In genomic region chr10:49089152-49089788, GRCh38 we compare ENCODE assay signal across 21 cellular contexts. TPM values are rescaled to one million over a fixed set of nuclear protein-coding genes. Genes with fewer than 3 reads are reported as not detected.
"Had no signal": no experiment of that assay in that cellular context is flagged by ENCODE, and none has a peak within 500 bp of the region (broad histone marks: within the 10 kb centered on the region; RNA-seq: fewer than 3 reads in every experiment).

No MANE protein-coding gene starts in this region.

- H3K27me3 ChIP-seq: gastrocnemius medialis, hepatocyte had no signal

- H3K27ac Mint-ChIP-seq: activated CD8-positive, alpha-beta memory T cell treated with anti-CD3 and anti-CD28 coated beads, Interleukin-2, amount 10 ng/mL, durations not matched to agents 7 days and 5 days; activated naive CD8-positive, alpha-beta T cell treated with anti-CD3 and anti-CD28 coated beads, Interleukin-2, amount 10 ng/mL, durations not matched to agents 7 days and 5 days; activated T-cell treated with anti-CD3 and anti-CD28 coated beads, Interleukin-2, amount 50 U/mL, for 24 hours; natural killer cell treated with Interleukin-12 subunit alpha and Interleukin-12 subunit beta and Interleukin-15 and Interleukin-18, amount 100 ng/mL, for 72 hours had no signal

- ATAC-seq: activated CD8-positive, alpha-beta memory T cell treated with anti-CD3 and anti-CD28 coated beads, Interleukin-2, amount 10 ng/mL, durations not matched to agents 7 days and 5 days; mucosa of descending colon; natural killer cell treated with Interleukin-12 subunit alpha and Interleukin-12 subunit beta and Interleukin-15 and Interleukin-18, amount 100 ng/mL, for 72 hours; stimulated activated naive CD8-positive, alpha-beta T cell treated with anti-CD3 and anti-CD28 coated beads, Interleukin-15, amount 100 ng/mL, for 72 hours had no signal

- H3K27ac ChIP-seq: hepatocyte had no signal

- H3K36me3 Mint-ChIP-seq: activated naive CD8-positive, alpha-beta T cell treated with anti-CD3 and anti-CD28 coated beads, Interleukin-2, amount 10 ng/mL, durations not matched to agents 7 days and 5 days had no signal

- DNase-seq: activated CD4-positive, alpha-beta T cell treated with anti-CD3 and anti-CD28 coated beads for 1 hour; activated CD4-positive, alpha-beta T cell treated with anti-CD3 and anti-CD28 coated beads, Interleukin-2, amount 50 U/mL, for 48 hours; activated CD8-positive, alpha-beta memory T cell treated with anti-CD3 and anti-CD28 coated beads, Interleukin-2, amount 10 ng/mL, durations not matched to agents 7 days and 5 days; activated naive CD8-positive, alpha-beta T cell treated with anti-CD3 and anti-CD28 coated beads, Interleukin-2, amount 10 ng/mL, durations not matched to agents 7 days and 5 days; activated T-cell treated with anti-CD3 and anti-CD28 coated beads, Interleukin-2, amount 50 U/mL, for 24 hours; effector CD4-positive, alpha-beta T cell; gastrocnemius medialis; lower lobe of right lung; mucosa of descending colon; stimulated activated CD4-positive, alpha-beta T cell treated with anti-CD3 and anti-CD28 coated beads, Interleukin-4, amount 100 ng/mL, for 4 hours; stimulated activated naive CD8-positive, alpha-beta T cell treated with anti-CD3 and anti-CD28 coated beads, Interleukin-15, amount 100 ng/mL, for 72 hours; T-helper 9 cell had no signal

- H3K4me1 Mint-ChIP-seq: activated CD8-positive, alpha-beta memory T cell treated with anti-CD3 and anti-CD28 coated beads, Interleukin-2, amount 10 ng/mL, durations not matched to agents 7 days and 5 days; activated naive CD8-positive, alpha-beta T cell treated with anti-CD3 and anti-CD28 coated beads, Interleukin-2, amount 10 ng/mL, durations not matched to agents 7 days and 5 days; stimulated activated naive CD8-positive, alpha-beta T cell treated with anti-CD3 and anti-CD28 coated beads, Interleukin-15, amount 100 ng/mL, for 72 hours had no signal

- FAIRE-seq: astrocyte, colon had no signal

- H3K4me3 Mint-ChIP-seq: activated CD8-positive, alpha-beta memory T cell treated with anti-CD3 and anti-CD28 coated beads, Interleukin-2, amount 10 ng/mL, durations not matched to agents 7 days and 5 days; activated naive CD8-positive, alpha-beta T cell treated with anti-CD3 and anti-CD28 coated beads, Interleukin-2, amount 10 ng/mL, durations not matched to agents 7 days and 5 days; activated T-cell treated with anti-CD3 and anti-CD28 coated beads, Interleukin-2, amount 50 U/mL, for 24 hours; natural killer cell treated with Interleukin-12 subunit alpha and Interleukin-12 subunit beta and Interleukin-15 and Interleukin-18, amount 100 ng/mL, for 72 hours; stimulated activated naive CD8-positive, alpha-beta T cell treated with anti-CD3 and anti-CD28 coated beads, Interleukin-15, amount 100 ng/mL, for 72 hours had no signal

- H3K4me3 ChIP-seq: gastrocnemius medialis, hepatocyte, lower lobe of right lung, mucosa of descending colon had no signal

- H3K36me3 ChIP-seq: gastrocnemius medialis, lower lobe of right lung had no signal

- H3K9me3 ChIP-seq: gastrocnemius medialis, lower lobe of right lung had no signal

RNA-seq across cellular contexts. Expression of gene VSTM4, which starts 26.1 kb away (rescaled TPM):
- total RNA-seq: activated naive CD8-positive, alpha-beta T cell treated with anti-CD3 and anti-CD28 coated beads, Interleukin-2, amount 10 ng/mL, durations not matched to agents 7 days and 5 days; SK-MEL-5 had no signal

RNA-seq across cellular contexts. Expression of gene FAM170B, which starts 44.6 kb away (rescaled TPM):
- total RNA-seq: activated CD8-positive, alpha-beta memory T cell treated with anti-CD3 and anti-CD28 coated beads, Interleukin-2, amount 10 ng/mL, durations not matched to agents 7 days and 5 days; activated naive CD8-positive, alpha-beta T cell treated with anti-CD3 and anti-CD28 coated beads, Interleukin-2, amount 10 ng/mL, durations not matched to agents 7 days and 5 days; astrocyte; fibroblast of lung; gastrocnemius medialis; hepatocyte; kidney epithelial cell; lower lobe of right lung; mucosa of descending colon; osteoblast; pulmonary artery endothelial cell; SK-MEL-5 had no signal
- polyA plus RNA-seq: fibroblast of lung, hepatocyte had no signal
